21 cellular contexts compared by ENCODE assay signal in genomic region chr3:123536153-123536895, GRCh38. TPM values are rescaled to one million over a fixed set of nuclear protein-coding genes. Genes with fewer than 3 reads are reported as not detected.
DNase-seq lines count a peak whose midpoint lies in the region; ATAC-seq, FAIRE-seq and TF ChIP-seq lines count a peak whose summit lies in the region.
"Had no signal": no experiment of that assay in that cellular context is flagged by ENCODE, and none has a peak within 500 bp of the region (broad histone marks: within the 10 kb centered on the region; RNA-seq: fewer than 3 reads in every experiment).

No MANE protein-coding gene starts in this region.

- H3K9me1 ChIP-seq in IMR-90 (ENCODE audit: insufficient read depth, low read length): peaks cover 16% of the 10 kb centered on the region

- in situ Hi-C loops in IMR-90 (cut with MboI; ENCODE audit: low sequenced_read_pairs): no loop called here

- peak; percentile 68 for FAIRE-seq in GM12892 (lab: Jason Lieb, UNC)

- WGBS in IMR-90 (ENCODE audit: extremely low coverage in 2 of 2, insufficient read length in 1 of 2), 2 experiments: no CpG with 5 or more reads among the region's 5 CpGs
- WGBS in upper lobe of left lung, 2 donors: 91 to 93% methylated on average over 5 of the region's 5 CpGs

- dilution Hi-C loops in IMR-90 (cut with HindIII; ENCODE audit: low sequenced_read_pairs, unreplicated experiment): no loop called here

- H4K8ac ChIP-seq in IMR-90 (ENCODE audit: low read depth in 2 of 2, low read length in 2 of 2): no peak overlapping the region

- no peak overlapping the region for H3K4ac ChIP-seq in IMR-90 (ENCODE audit: low read depth, low read length)

- H4K5ac ChIP-seq in IMR-90 (ENCODE audit: low read depth, low read length): no peak overlapping the region

- H3K4me2 ChIP-seq in IMR-90 (ENCODE audit: low read depth, low read length): no peak overlapping the region
- H3K4me2 ChIP-seq: BLaER1 had no signal

- H3K4me3 ChIP-seq in IMR-90 (ENCODE audit: insufficient read depth, low read depth, low read length) (no peak overlapping the region), upper lobe of left lung (no peak overlapping the region), foreskin fibroblast (ENCODE audit: low read depth in 1 of 2, low read length in 2 of 2) (no peak overlapping the region)
- H3K4me3 ChIP-seq: BLaER1, left lung had no signal

- H3K4me1 ChIP-seq in IMR-90 (ENCODE audit: control insufficient read depth, insufficient read depth, low read length): peaks cover 8% of the 10 kb centered on the region
- no peaks in the 10 kb centered on the region for H3K4me1 ChIP-seq in upper lobe of left lung
- H3K4me1 ChIP-seq: BLaER1 had no signal

- ATAC-seq in GM18909 (IDR thresholded peaks at IDR 0.05; ENCODE audit: poor library complexity, unreplicated experiment) (peak; percentile 51), HG02884 (IDR thresholded peaks at IDR 0.05; ENCODE audit: unreplicated experiment) (peak; percentile 85), IMR-90 (ENCODE audit: low read depth) (no peak), left colon (no peak), upper lobe of left lung (ENCODE audit: low FRiP score in 2 of 2) (no peak)
- ATAC-seq: naive thymus-derived CD8-positive, alpha-beta T cell; Right ventricle myocardium inferior had no signal

- H2AK5ac ChIP-seq in IMR-90 (ENCODE audit: low read depth, low read length): no peak overlapping the region

- no peak overlapping the region for H3K56ac ChIP-seq in IMR-90 (ENCODE audit: extremely low read depth, insufficient read depth, low read length)

- POLR2A ChIA-PET in IMR-90 (lab: Charles Lee; ENCODE audit: unreplicated experiment): no interaction called here

- TF ChIP-seq EP300 in upper lobe of left lung (IDR thresholded peaks at IDR 0.05): no peak

- DNase-seq in GM12892 (ENCODE audit: insufficient read length) (no peak), IMR-90 (no peak), left colon (no peak), upper lobe of left lung (no peak), DMS153 (lab: John Stamatoyannopoulos, UW) (no peak), foreskin fibroblast (no peak)
- DNase-seq: activated CD4-positive, alpha-beta T cell treated with anti-CD3 and anti-CD28 coated beads, Interleukin-2, amount 50 U/mL, for 48 hours; activated naive CD4-positive, alpha-beta T cell treated with anti-CD3 and anti-CD28 coated beads for 36 hours; central memory CD4-positive, alpha-beta T cell; left lung; naive thymus-derived CD8-positive, alpha-beta T cell; NCI-H1092 treated with DMSO at 0.1 percent for 48 hours; NCI-H526 treated with DMSO at 0.1 percent for 48 hours; retina; stimulated activated CD4-positive, alpha-beta T cell treated with anti-CD3 and anti-CD28 coated beads, Interleukin-4, amount 100 ng/mL, for 1 hour; stimulated activated naive CD4-positive, alpha-beta T cell treated with Interleukin-2 at 50 U/mL for 16 hours had no signal

- no peak overlapping the region for H2BK20ac ChIP-seq in IMR-90 (ENCODE audit: low read depth, low read length)

- H3K9ac ChIP-seq in IMR-90 (ENCODE audit: low read depth, low read length): no peak overlapping the region
- H3K9ac ChIP-seq: BLaER1 had no signal

- H2AK9ac ChIP-seq in IMR-90 (replicated peaks; ENCODE audit: low read depth, low read length, poor library complexity): no peak overlapping the region

- peaks cover 2 to 23% of the 10 kb centered on the region in 2 experiments; a peak in 3 of 4 replicates for H3K79me1 ChIP-seq in IMR-90 (ENCODE audit: low read depth in 1 of 2, low read length in 2 of 2)

- no peak overlapping the region for H4K91ac ChIP-seq in IMR-90 (ENCODE audit: insufficient read depth, low read depth, low read length)

- no peak for TF ChIP-seq RAD21 in IMR-90 (IDR thresholded peaks at IDR 0.05; ENCODE audit: low read length)

- no peaks in the 10 kb centered on the region for H3K36me3 ChIP-seq in IMR-90 (ENCODE audit: control insufficient read depth, insufficient read depth, low read length)
- H3K36me3 ChIP-seq in upper lobe of left lung: no peaks in the 10 kb centered on the region
- H3K36me3 ChIP-seq: BLaER1, left lung had no signal

- H2BK15ac ChIP-seq in IMR-90 (ENCODE audit: low read depth, low read length): no peak overlapping the region

- no TSS peak for BruUV-seq in IMR-90 (replicated peaks; lab: Mats Ljungman, UMichigan)

- H3K23ac ChIP-seq in IMR-90 (ENCODE audit: low read depth, low read length): no peak overlapping the region

- no peak overlapping the region for H3K14ac ChIP-seq in IMR-90 (replicated peaks; ENCODE audit: low read depth, low read length)

- TF ChIP-seq POLR2A in GM12892 (IDR thresholded peaks at IDR 0.05; ENCODE audit: low read depth, low read length): no peak
- TF ChIP-seq POLR2A in IMR-90 (IDR thresholded peaks at IDR 0.05; ENCODE audit: low read depth, low read length): no peak
- no peak for TF ChIP-seq POLR2A in upper lobe of left lung (IDR thresholded peaks at IDR 0.05)

- H3K27me3 ChIP-seq in IMR-90 (ENCODE audit: control insufficient read depth, insufficient read depth, low read length) (no peaks in the 10 kb centered on the region), upper lobe of left lung (no peaks in the 10 kb centered on the region)
- H3K27me3 ChIP-seq: BLaER1, left lung had no signal

- no peak overlapping the region for H2AFZ ChIP-seq in IMR-90 (replicated peaks; ENCODE audit: low read length, poor library complexity)

- H4K20me1 ChIP-seq in IMR-90 (ENCODE audit: insufficient read depth, low read length): peaks cover 7% of the 10 kb centered on the region
- H4K20me1 ChIP-seq: BLaER1 had no signal

- H2BK120ac ChIP-seq in IMR-90 (ENCODE audit: low read depth, low read length): no peak overlapping the region

- no peak for TF ChIP-seq CTCF in IMR-90 (conservative IDR thresholded peaks at IDR 0.05; ENCODE audit: low read depth, low read length)
- TF ChIP-seq CTCF in upper lobe of left lung (IDR thresholded peaks at IDR 0.05): no peak
- TF ChIP-seq CTCF in foreskin fibroblast (IDR thresholded peaks at IDR 0.05; ENCODE audit: low read depth, low read length): no peak

- H3K18ac ChIP-seq in IMR-90 (ENCODE audit: low read depth, low read length): no peak overlapping the region

- no peak overlapping the region for H2BK5ac ChIP-seq in IMR-90 (ENCODE audit: low read depth, low read length, poor library complexity, severe bottlenecking)

- no peak overlapping the region for H3K27ac ChIP-seq in IMR-90 (ENCODE audit: insufficient read depth, low read length)
- no peak overlapping the region for H3K27ac ChIP-seq in upper lobe of left lung
- H3K27ac ChIP-seq: BLaER1, epithelial cell of prostate, left lung had no signal

- intact Hi-C loops in IMR-90 (cut with micrococcal nuclease): loop anchor here (5.0 kb wide), 1 partner anchor 34 kb away; no protein-coding TSS in a partner anchor
- intact Hi-C loops in left colon (cut with DNase I, micrococcal nuclease): no loop called here

- CTCF ChIA-PET in IMR-90 (lab: Yijun Ruan, JAX): no interaction called here

- H3K9me3 ChIP-seq in IMR-90 (ENCODE audit: control insufficient read depth, insufficient read depth, low read length): no peaks in the 10 kb centered on the region
- no peaks in the 10 kb centered on the region for H3K9me3 ChIP-seq in upper lobe of left lung
- H3K9me3 ChIP-seq: BLaER1, left lung had no signal

TF ChIP-seq in IMR-90, 13 proteins besides CTCF, POLR2A, EP300 and RAD21:
- TF ChIP-seq CEBPB (IDR thresholded peaks at IDR 0.05; ENCODE audit: low read depth, low read length) (0 out of 2 replicates have a peak, but pooled peaks have one; percentile 33), MXI1 (IDR thresholded peaks at IDR 0.05; ENCODE audit: borderline replicate concordance, low read depth, low read length) (no peak)

RNA-seq across cellular contexts. Expression of gene HACD2, which starts 48.5 kb away (rescaled TPM):
- polyA plus RNA-seq in GM12892 (2012; ENCODE audit: missing spikeins): 11.7 TPM
- total RNA-seq in IMR-90 (2012; rRNA removed) (22.6 and 35.8 TPM in 2 replicates), left colon (10 to 100 TPM; 60.8 to 63.5 TPM), upper lobe of left lung (10 to 100 TPM; 12.5 to 60.4 (median 39.1) TPM)
- 18.6 and 21.5 TPM in 2 replicates for polyA plus RNA-seq in IMR-90 (2012; rRNA removed)
- polyA plus RNA-seq in IMR-90 (2012; cell fraction: cytosol; rRNA removed): 4.9 TPM in 2 replicates
- polyA plus RNA-seq in IMR-90 (2012; cell fraction: nucleus; rRNA removed; ENCODE audit: low replicate concordance): 3.4 and 15.4 TPM in 2 replicates

Comparison
In these comparisons a context has a peak if more than half of its experiments do, and no peak if none do; other contexts are left out.
1. ATAC-seq: peak in GM18909 (single experiment) and HG02884 (single experiment); none in IMR-90 (single experiment), left colon (single experiment) and upper lobe of left lung (0 of 2).